Comparison of ENCODE assay signal across 13 cellular contexts in genomic region chr19:11322269-11323024, GRCh38. TPM values are rescaled to one million over a fixed set of nuclear protein-coding genes. Genes with fewer than 3 reads are reported as not detected.
DNase-seq lines count a peak whose midpoint lies in the region; ATAC-seq, FAIRE-seq and TF ChIP-seq lines count a peak whose summit lies in the region.
"Had no signal": no experiment of that assay in that cellular context is flagged by ENCODE, and none has a peak within 500 bp of the region (broad histone marks: within the 10 kb centered on the region; RNA-seq: fewer than 3 reads in every experiment).

No MANE protein-coding gene starts in this region.

- no peak for TF ChIP-seq EP300 in GM12878 (IDR thresholded peaks at IDR 0.05; ENCODE audit: borderline replicate concordance in 1 of 2, control insufficient read depth in 1 of 2, low read depth in 2 of 2, low read length in 2 of 2)

- no peak for TF ChIP-seq CTCF in Loucy (conservative IDR thresholded peaks at IDR 0.05; ENCODE audit: low read length)
- no peak for TF ChIP-seq CTCF in GM12878 (IDR thresholded peaks at IDR 0.05 in 2 of 3, conservative IDR thresholded peaks at IDR 0.05 in 1 of 3; ENCODE audit: control insufficient read depth in 2 of 3, extremely low read depth in 1 of 3, insufficient read depth in 1 of 3, low read depth in 3 of 3, low read length in 3 of 3)
- no peak for TF ChIP-seq CTCF in nephron progenitor cell (IDR thresholded peaks at IDR 0.05)

- H3K4me3 Mint-ChIP-seq in nephron progenitor cell: no peak overlapping the region
- H3K4me3 Mint-ChIP-seq: central memory CD8-positive, alpha-beta T cell; stimulated activated effector memory CD8-positive, alpha-beta T cell treated with anti-CD3 and anti-CD28 coated beads, Interleukin-12 subunit alpha, Interleukin-12 subunit beta, amount 100 ng/mL, for 72 hours had no signal

- RAD21 ChIA-PET in GM12878 (lab: Charles Lee; ENCODE audit: unreplicated experiment): interaction anchor here (0.8 to 2.2 kb wide), 4 partner anchors 24 to 160 kb away, joined by 3 to 11 read pairs (median 5); partner anchors contain the start of genes CCDC159 and TMEM205

- H3K27me3 ChIP-seq in Loucy (ENCODE audit: insufficient read depth, low read length, poor library complexity, severe bottlenecking) (no peaks in the 10 kb centered on the region), GM12878 (replicated peaks in 1 of 2; ENCODE audit: control insufficient read depth in 2 of 2, insufficient read depth in 2 of 2, low read length in 1 of 2) (no peaks in the 10 kb centered on the region)

- H3K4me1 Mint-ChIP-seq in nephron progenitor cell: peaks cover 49% of the 10 kb centered on the region

- H2AFZ ChIP-seq in Loucy (ENCODE audit: low read length) (no peak overlapping the region), GM12878 (ENCODE audit: control insufficient read depth, low read depth, low read length) (no peak overlapping the region)

- H3K4me1 ChIP-seq in Loucy (ENCODE audit: insufficient read depth, low read length, poor library complexity, severe bottlenecking): peaks cover 44% of the 10 kb centered on the region
- H3K4me1 ChIP-seq in GM12878 (ENCODE audit: control insufficient read depth, insufficient read depth, low read length): peaks cover 53% of the 10 kb centered on the region

- POLR2A ChIA-PET in GM12878 (lab: Charles Lee): interaction anchor here (0.6 to 4.2 kb wide), 8 partner anchors 10 to 269 kb away, joined by 3 to 23 read pairs (median 5); partner anchors contain the start of genes CCDC159, RAB3D and TMEM205

- peaks cover 6% of the 10 kb centered on the region; the same call in 1 of the 2 replicates for H3F3A ChIP-seq in Loucy (ENCODE audit: low read depth)

- H3K36me3 ChIP-seq in Loucy (ENCODE audit: insufficient read depth, low read length) (no peaks in the 10 kb centered on the region), GM12878 (ENCODE audit: control insufficient read depth in 2 of 2, insufficient read depth in 2 of 2, low read length in 1 of 2) (peaks cover 0 to 5% of the 10 kb centered on the region in 2 experiments; a peak in 2 of 4 replicates)

- in situ Hi-C loops in GM12878 (cut with MboI): no loop called here

- no TSS peak for BruUV-seq in GM12878 (replicated peaks; lab: Mats Ljungman, UMichigan)

- no peaks in the 10 kb centered on the region for H3K27me3 Mint-ChIP-seq in nephron progenitor cell (ENCODE audit: low read depth, poor library complexity)
- H3K27me3 Mint-ChIP-seq: central memory CD8-positive, alpha-beta T cell had no signal

- SMC1A ChIA-PET in GM12878 (lab: Charles Lee; ENCODE audit: uncharacterized antibody, unreplicated experiment): interaction anchor here (1.0 to 2.2 kb wide), 8 partner anchors 9 to 160 kb away, joined by 3 to 16 read pairs (median 4); partner anchors contain the start of gene SWSAP1

- no peaks in the 10 kb centered on the region for H4K20me1 ChIP-seq in Loucy (ENCODE audit: insufficient read depth, low read length, poor library complexity, severe bottlenecking)
- no peaks in the 10 kb centered on the region for H4K20me1 ChIP-seq in GM12878 (ENCODE audit: control insufficient read depth, insufficient read depth)

- peak; percentile 21 for DNase-seq in Daoy (ENCODE audit: low read depth)
- DNase-seq in GM12878 (ENCODE audit: low read depth, low spot score): no peak
- DNase-seq in nephron progenitor cell: no peak
- DNase-seq in hippocampal formation (lab: John Stamatoyannopoulos, UW): no peak
- DNase-seq in frontal cortex (ENCODE audit: low spot score in 2 of 2): no peak
- DNase-seq in activated T-cell treated with anti-CD3 and anti-CD28 coated beads for 4 hours: no peak
- DNase-seq: activated CD4-positive, alpha-beta T cell treated with anti-CD3 and anti-CD28 coated beads for 1 hour; occipital lobe had no signal

- H3K79me2 ChIP-seq in Loucy (ENCODE audit: insufficient read depth, low read length) (peaks cover 5% of the 10 kb centered on the region; the same call in 1 of the 2 replicates), GM12878 (ENCODE audit: control insufficient read depth, insufficient read depth, low read length) (no peaks in the 10 kb centered on the region)

- intact Hi-C loops in GM12878 (cut with micrococcal nuclease; ENCODE audit: unreplicated experiment): no loop called here

- H3K9me2 ChIP-seq in Loucy (replicated peaks; ENCODE audit: low read depth, low read length): no peaks in the 10 kb centered on the region

- ATAC-seq in GM12878: no peak
- ATAC-seq in activated CD4-positive, CD25-positive, alpha-beta regulatory T cell treated with anti-CD3 and anti-CD28 coated beads, Interleukin-2, amount 50 U/mL, for 24 hours: no peak
- ATAC-seq: stimulated activated effector memory CD8-positive, alpha-beta T cell treated with anti-CD3 and anti-CD28 coated beads, Interleukin-12 subunit alpha, Interleukin-12 subunit beta, amount 100 ng/mL, for 72 hours had no signal

- WGBS in GM12878 (ENCODE audit: insufficient coverage, insufficient replicate concordance, low lambda C conversion rate, missing lambda C conversion rate): 57% methylated on average over 7 of the region's 7 CpGs

- H3K4me3 ChIP-seq in Loucy (ENCODE audit: low read length, poor library complexity, severe bottlenecking) (no peak overlapping the region), GM12878 (no peak overlapping the region)

- H3K4me2 ChIP-seq in Loucy (ENCODE audit: low read depth, low read length, poor library complexity, severe bottlenecking) (peak overlapping the region; percentile 10), GM12878 (ENCODE audit: control insufficient read depth, insufficient read depth) (0 out of 2 replicates have a peak overlapping the region, but pooled peaks have one; percentile 19)

- peak overlapping the region; percentile 92 for H3K9ac ChIP-seq in Loucy (ENCODE audit: low read depth, low read length, poor library complexity, severe bottlenecking)
- no peak overlapping the region for H3K9ac ChIP-seq in GM12878 (ENCODE audit: control insufficient read depth, insufficient read depth, low read length)

- H3K36me3 Mint-ChIP-seq in nephron progenitor cell (ENCODE audit: low read depth): peaks cover 15% of the 10 kb centered on the region
- H3K36me3 Mint-ChIP-seq: stimulated activated effector memory CD8-positive, alpha-beta T cell treated with anti-CD3 and anti-CD28 coated beads, Interleukin-12 subunit alpha, Interleukin-12 subunit beta, amount 100 ng/mL, for 72 hours had no signal

- FAIRE-seq in GM12878 (lab: Jason Lieb, UNC) (no peak), frontal cortex (lab: Jason Lieb, UNC) (no peak)

- CTCF ChIA-PET in GM12878 (lab: Yijun Ruan, JAX): interaction anchor here (0.7 to 2.5 kb wide), 11 partner anchors 10 to 118 kb away, joined by 3 to 10 read pairs (median 4); partner anchors contain the start of genes CCDC159, RAB3D, SWSAP1 and TMEM205

- no peak for TF ChIP-seq RAD21 in GM12878 (IDR thresholded peaks at IDR 0.05; ENCODE audit: insufficient read depth, low read depth, low read length)

- H3K9me3 ChIP-seq in Loucy (ENCODE audit: insufficient read depth, low read depth, low read length) (no peaks in the 10 kb centered on the region), GM12878 (replicated peaks; ENCODE audit: control insufficient read depth, insufficient read depth, low read length) (peaks cover 3% of the 10 kb centered on the region; the same call in 2 of the 3 replicates)

- peak overlapping the region; percentile 20 for H3K27ac Mint-ChIP-seq in nephron progenitor cell

- peaks cover 11% of the 10 kb centered on the region for H3K9me3 Mint-ChIP-seq in nephron progenitor cell
- H3K9me3 Mint-ChIP-seq: central memory CD8-positive, alpha-beta T cell; stimulated activated effector memory CD8-positive, alpha-beta T cell treated with anti-CD3 and anti-CD28 coated beads, Interleukin-12 subunit alpha, Interleukin-12 subunit beta, amount 100 ng/mL, for 72 hours had no signal

- TF ChIP-seq POLR2A in GM12878 (IDR thresholded peaks at IDR 0.05; ENCODE audit: low read depth, low read length): no peak

- H3K27ac ChIP-seq in GM12878 (ENCODE audit: control insufficient read depth, insufficient read depth): no peak overlapping the region

RNA-seq across cellular contexts. Expression of gene RAB3D, which starts 17.0 kb away (rescaled TPM):
- 0.86 and 1.2 TPM in 2 replicates for total RNA-seq in Daoy (2014; rRNA removed; shearing (Covaris generic))
- 5.8 and 5.9 TPM in 2 replicates for total RNA-seq in GM12878 (2013; cell fraction: nucleolus; rRNA removed)
- total RNA-seq in GM12878 (2014; rRNA removed) (7.0 and 7.8 TPM in 2 replicates), GM12878 (2014; rRNA removed; fragmentation: Illumina TruSeq; extraction: Trizol) (6.6 and 6.8 TPM in 2 replicates), GM12878 (2021) (15.7 and 18.5 TPM in 2 replicates), frontal cortex (21.6 TPM)
- 2.5 TPM for polyA plus RNA-seq in GM12878 (2011; ENCODE audit: low read depth)
- polyA plus RNA-seq in GM12878 (2011; rRNA removed) (5.7 and 13.0 TPM in 2 replicates), GM12878 (2014; fragmentation: Illumina TruSeq; extraction: Trizol) (4.8 and 5.1 TPM in 2 replicates), GM12878 (2014; fragmentation: Nextera tagmentation; extraction: Ambion mirVana) (1 to 10 TPM; 1.1 to 4.1 TPM), GM12878 (2014; rRNA removed) (9.1 and 13.6 TPM in 2 replicates), GM12878 (2016; fragmentation: Nextera tagmentation; extraction: Ambion mirVana) (1 to 10 TPM; 3.9 to 5.6 TPM)
- 11.1 and 12.6 TPM in 2 replicates for polyA plus RNA-seq in GM12878 (2011; cell fraction: cytosol; rRNA removed)
- 5.6 and 7.1 TPM in 2 replicates for polyA plus RNA-seq in GM12878 (2011; cell fraction: nucleus; rRNA removed)
- polyA plus RNA-seq in GM12878 (2012): 4.2 and 4.4 TPM in 2 replicates
- polyA minus RNA-seq in GM12878 (2011; rRNA and poly(A)+ RNA removed): 38.1 and 52.4 TPM in 2 replicates
- polyA minus RNA-seq in GM12878 (2011; cell fraction: cytosol; rRNA and poly(A)+ RNA removed): 6.3 and 7.7 TPM in 2 replicates
- 2.5 and 3.3 TPM in 2 replicates for polyA minus RNA-seq in GM12878 (2011; cell fraction: nucleus; rRNA and poly(A)+ RNA removed)

RNA-seq across cellular contexts. Expression of gene TMEM205, which starts 23.6 kb away (rescaled TPM):
- total RNA-seq in Daoy (2014; rRNA removed; shearing (Covaris generic)): 124 and 181 TPM in 2 replicates
- 48.5 and 52.3 TPM in 2 replicates for total RNA-seq in GM12878 (2013; cell fraction: nucleolus; rRNA removed)
- total RNA-seq in GM12878 (2014; rRNA removed) (109 and 113 TPM in 2 replicates), GM12878 (2014; rRNA removed; fragmentation: Illumina TruSeq; extraction: Trizol) (46.8 and 54.5 TPM in 2 replicates), GM12878 (2021) (67.5 and 75.2 TPM in 2 replicates), frontal cortex (27.7 TPM)
- 68.0 TPM for polyA plus RNA-seq in GM12878 (2011; ENCODE audit: low read depth)
- polyA plus RNA-seq in GM12878 (2011; rRNA removed) (48.2 and 86.1 TPM in 2 replicates), GM12878 (2014; fragmentation: Illumina TruSeq; extraction: Trizol) (36.3 and 90.5 TPM in 2 replicates), GM12878 (2014; fragmentation: Nextera tagmentation; extraction: Ambion mirVana) (10 to 100 TPM; 27.8 to 39.4 TPM), GM12878 (2014; rRNA removed) (118 and 120 TPM in 2 replicates), GM12878 (2016; fragmentation: Nextera tagmentation; extraction: Ambion mirVana) (100 to 1,000 TPM; 133 to 144 TPM)
- polyA plus RNA-seq in GM12878 (2011; cell fraction: cytosol; rRNA removed): 255 and 312 TPM in 2 replicates
- 112 and 121 TPM in 2 replicates for polyA plus RNA-seq in GM12878 (2011; cell fraction: nucleus; rRNA removed)
- polyA plus RNA-seq in GM12878 (2012): 61.9 and 69.9 TPM in 2 replicates
- 66.4 and 93.5 TPM in 2 replicates for polyA minus RNA-seq in GM12878 (2011; rRNA and poly(A)+ RNA removed)
- polyA minus RNA-seq in GM12878 (2011; cell fraction: cytosol; rRNA and poly(A)+ RNA removed): 20.4 and 29.1 TPM in 2 replicates
- polyA minus RNA-seq in GM12878 (2011; cell fraction: nucleus; rRNA and poly(A)+ RNA removed): 10.4 and 15.1 TPM in 2 replicates

RNA-seq across cellular contexts. Expression of gene CCDC159, which starts 23.9 kb away (rescaled TPM):
- 0.63 and 0.68 TPM in 2 replicates for total RNA-seq in Daoy (2014; rRNA removed; shearing (Covaris generic))
- total RNA-seq in GM12878 (2013; cell fraction: nucleolus; rRNA removed): 22.3 and 22.4 TPM in 2 replicates
- total RNA-seq in GM12878 (2014; rRNA removed) (6.9 and 7.5 TPM in 2 replicates), GM12878 (2014; rRNA removed; fragmentation: Illumina TruSeq; extraction: Trizol) (8.0 and 9.3 TPM in 2 replicates), GM12878 (2021) (9.1 and 10.4 TPM in 2 replicates), frontal cortex (2.9 TPM)
- 19.2 TPM for polyA plus RNA-seq in GM12878 (2011; ENCODE audit: low read depth)
- polyA plus RNA-seq in GM12878 (2011; rRNA removed) (6.6 and 12.9 TPM in 2 replicates), GM12878 (2014; fragmentation: Illumina TruSeq; extraction: Trizol) (6.6 and 12.2 TPM in 2 replicates), GM12878 (2014; fragmentation: Nextera tagmentation; extraction: Ambion mirVana) (1 to 10 TPM in 1 of 2 experiments, under 1 TPM in 1; 0.61 to 3.9 TPM), GM12878 (2014; rRNA removed) (14.7 and 17.9 TPM in 2 replicates), GM12878 (2016; fragmentation: Nextera tagmentation; extraction: Ambion mirVana) (10 to 100 TPM in 1 of 2 experiments, 1 to 10 TPM in 1; 9.8 to 13.0 TPM)
- polyA plus RNA-seq in GM12878 (2011; cell fraction: cytosol; rRNA removed): 12.2 and 12.3 TPM in 2 replicates
- 33.7 and 41.1 TPM in 2 replicates for polyA plus RNA-seq in GM12878 (2011; cell fraction: nucleus; rRNA removed)
- 27.5 and 36.1 TPM in 2 replicates for polyA plus RNA-seq in GM12878 (2012)
- polyA minus RNA-seq in GM12878 (2011; rRNA and poly(A)+ RNA removed): 4.5 and 11.5 TPM in 2 replicates
- 2.8 TPM in 1 of 2 replicates, not detected in the other for polyA minus RNA-seq in GM12878 (2011; cell fraction: cytosol; rRNA and poly(A)+ RNA removed)
- polyA minus RNA-seq in GM12878 (2011; cell fraction: nucleus; rRNA and poly(A)+ RNA removed): 6.3 and 7.8 TPM in 2 replicates

RNA-seq across cellular contexts. Expression of gene TSPAN16, which starts 26.5 kb away (rescaled TPM):
- total RNA-seq in Daoy (2014; rRNA removed; shearing (Covaris generic)): not detected in 2 replicates
- not detected in 2 replicates for total RNA-seq in GM12878 (2013; cell fraction: nucleolus; rRNA removed)
- total RNA-seq in GM12878 (2014; rRNA removed) (not detected in 2 replicates), GM12878 (2014; rRNA removed; fragmentation: Illumina TruSeq; extraction: Trizol) (not detected in 2 replicates), GM12878 (2021) (not detected in 2 replicates), frontal cortex (not detected)
- not detected for polyA plus RNA-seq in GM12878 (2011; ENCODE audit: low read depth)
- polyA plus RNA-seq in GM12878 (2011; rRNA removed) (not detected in 2 replicates), GM12878 (2014; fragmentation: Illumina TruSeq; extraction: Trizol) (not detected in 2 replicates), GM12878 (2014; fragmentation: Nextera tagmentation; extraction: Ambion mirVana) (not detected), GM12878 (2014; rRNA removed) (not detected in 2 replicates), GM12878 (2016; fragmentation: Nextera tagmentation; extraction: Ambion mirVana) (not detected)
- polyA plus RNA-seq in GM12878 (2011; cell fraction: cytosol; rRNA removed): not detected in 2 replicates
- not detected in 2 replicates for polyA plus RNA-seq in GM12878 (2011; cell fraction: nucleus; rRNA removed)
- not detected in 2 replicates for polyA plus RNA-seq in GM12878 (2012)
- polyA minus RNA-seq in GM12878 (2011; rRNA and poly(A)+ RNA removed): not detected in 2 replicates
- polyA minus RNA-seq in GM12878 (2011; cell fraction: cytosol; rRNA and poly(A)+ RNA removed): not detected in 2 replicates
- not detected in 2 replicates for polyA minus RNA-seq in GM12878 (2011; cell fraction: nucleus; rRNA and poly(A)+ RNA removed)
- total RNA-seq: occipital lobe, SK-MEL-5 had no signal

RNA-seq across cellular contexts. Expression of gene PLPPR2, which starts 32.8 kb away (rescaled TPM):
- total RNA-seq in Daoy (2014; rRNA removed; shearing (Covaris generic)): 5.2 and 12.1 TPM in 2 replicates
- 2.3 and 4.2 TPM in 2 replicates for total RNA-seq in GM12878 (2013; cell fraction: nucleolus; rRNA removed)
- 0.76 and 0.85 TPM in 2 replicates for total RNA-seq in GM12878 (2014; rRNA removed)
- total RNA-seq in GM12878 (2014; rRNA removed; fragmentation: Illumina TruSeq; extraction: Trizol): 0.23 and 0.31 TPM in 2 replicates
- total RNA-seq in GM12878 (2021): 1.7 and 2.5 TPM in 2 replicates
- polyA plus RNA-seq in GM12878 (2011; ENCODE audit: low read depth): 1.2 TPM
- polyA plus RNA-seq in GM12878 (2011; rRNA removed): 0.22 and 0.27 TPM in 2 replicates
- polyA plus RNA-seq in GM12878 (2011; cell fraction: cytosol; rRNA removed): 0.46 and 0.69 TPM in 2 replicates
- polyA plus RNA-seq in GM12878 (2011; cell fraction: nucleus; rRNA removed): 7.7 and 8.9 TPM in 2 replicates
- polyA plus RNA-seq in GM12878 (2012): 3.9 and 5.1 TPM in 2 replicates
- 0.43 and 0.56 TPM in 2 replicates for polyA plus RNA-seq in GM12878 (2014; fragmentation: Illumina TruSeq; extraction: Trizol)
- under 1 TPM; 0.09 to 0.21 TPM for polyA plus RNA-seq in GM12878 (2014; fragmentation: Nextera tagmentation; extraction: Ambion mirVana)
- 1.8 and 2.8 TPM in 2 replicates for polyA plus RNA-seq in GM12878 (2014; rRNA removed)
- polyA plus RNA-seq in GM12878 (2016; fragmentation: Nextera tagmentation; extraction: Ambion mirVana): 1 to 10 TPM; 1.5 to 2.1 TPM
- polyA minus RNA-seq in GM12878 (2011; rRNA and poly(A)+ RNA removed): 0.51 TPM in 1 of 2 replicates, not detected in the other
- 1.1 and 2.7 TPM in 2 replicates for polyA minus RNA-seq in GM12878 (2011; cell fraction: cytosol; rRNA and poly(A)+ RNA removed)
- polyA minus RNA-seq in GM12878 (2011; cell fraction: nucleus; rRNA and poly(A)+ RNA removed): 0.85 and 2.9 TPM in 2 replicates
- total RNA-seq in frontal cortex: 30.6 TPM
